Comparison of ENCODE assay signal across 10 cellular contexts in the genomic region with DNA sequence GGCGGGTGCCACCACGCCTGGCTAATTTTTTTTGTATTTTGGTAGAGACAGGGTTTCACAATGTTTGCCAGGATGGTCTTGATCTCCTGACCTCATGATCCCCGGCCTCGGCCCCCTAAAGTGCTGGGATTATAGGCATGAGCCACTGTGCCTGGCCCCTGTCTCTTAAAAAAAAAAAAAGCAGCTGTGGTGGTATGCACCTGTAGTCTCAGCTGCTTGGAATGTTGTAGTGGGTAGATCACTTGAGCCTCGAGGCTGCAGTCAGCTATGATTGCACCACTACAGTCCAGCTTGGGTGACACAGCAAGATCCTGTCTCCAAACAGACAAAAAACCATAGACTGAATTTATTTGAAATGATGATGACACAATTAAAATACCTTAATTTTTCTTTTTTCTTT. TPM values are rescaled to one million over a fixed set of nuclear protein-coding genes. Genes with fewer than 3 reads are reported as not detected.
DNase-seq lines count a peak whose midpoint lies in the region; ATAC-seq, FAIRE-seq and TF ChIP-seq lines count a peak whose summit lies in the region.
"Had no signal": no experiment of that assay in that cellular context is flagged by ENCODE, and none has a peak within 500 bp of the region (broad histone marks: within the 10 kb centered on the region; RNA-seq: fewer than 3 reads in every experiment).

No MANE protein-coding gene starts in this region.

- H3K36me3 ChIP-seq in SJCRH30: peaks cover 30% of the 10 kb centered on the region

- no peaks in the 10 kb centered on the region for H3K9me3 ChIP-seq in SJCRH30 (replicated peaks)

- no peak for TF ChIP-seq POLR2A in H54 (IDR thresholded peaks at IDR 0.05; ENCODE audit: low read depth, low read length)

- H3K4me1 ChIP-seq in SJCRH30: peaks cover 3% of the 10 kb centered on the region; the same call in 1 of the 2 replicates

- DNase-seq in H54 (ENCODE audit: insufficient read length, low spot score) (peak; percentile 34), SJCRH30 (peak; percentile 26 to 35), fibroblast of peridontal ligament (ENCODE audit: extremely low read depth) (peak; percentile 90), stromal cell of bone marrow (ENCODE audit: low read depth) (peak; percentile 79)
- DNase-seq: GDM1; naive thymus-derived CD8-positive, alpha-beta T cell; NCI-H345 had no signal

- ATAC-seq in HG03378 (IDR thresholded peaks at IDR 0.05; ENCODE audit: unreplicated experiment) (no peak), HG03469 (IDR thresholded peaks at IDR 0.05; ENCODE audit: unreplicated experiment) (no peak), HG03159 (IDR thresholded peaks at IDR 0.05; ENCODE audit: unreplicated experiment) (no peak)
- ATAC-seq: naive thymus-derived CD8-positive, alpha-beta T cell had no signal

- H3K27ac ChIP-seq in SJCRH30: no peak overlapping the region

- no peak overlapping the region for H3K4me3 ChIP-seq in SJCRH30

- peak; percentile 38 for FAIRE-seq in H54 (lab: Jason Lieb, UNC)

- H3K27me3 ChIP-seq in SJCRH30: no peaks in the 10 kb centered on the region

RNA-seq across cellular contexts. Expression of gene CDK12, which starts 24.3 kb away (rescaled TPM):
- total RNA-seq in SJCRH30 (2014; rRNA removed; shearing (Covaris generic)): 47.6 and 51.9 TPM in 2 replicates

RNA-seq across cellular contexts. Expression of gene MED1, which starts 34.5 kb away (rescaled TPM):
- 34.0 and 35.9 TPM in 2 replicates for total RNA-seq in SJCRH30 (2014; rRNA removed; shearing (Covaris generic))

Comparison
In these comparisons a context has a peak if more than half of its experiments do, and no peak if none do; other contexts are left out.
1. DNase-seq: peak in every context shown above with its lines; median percentile 90 in fibroblast of peridontal ligament; 79 in stromal cell of bone marrow; 34 in H54; 30 in SJCRH30.